Comparison of ENCODE assay signal across 32 cellular contexts in the genomic region with DNA sequence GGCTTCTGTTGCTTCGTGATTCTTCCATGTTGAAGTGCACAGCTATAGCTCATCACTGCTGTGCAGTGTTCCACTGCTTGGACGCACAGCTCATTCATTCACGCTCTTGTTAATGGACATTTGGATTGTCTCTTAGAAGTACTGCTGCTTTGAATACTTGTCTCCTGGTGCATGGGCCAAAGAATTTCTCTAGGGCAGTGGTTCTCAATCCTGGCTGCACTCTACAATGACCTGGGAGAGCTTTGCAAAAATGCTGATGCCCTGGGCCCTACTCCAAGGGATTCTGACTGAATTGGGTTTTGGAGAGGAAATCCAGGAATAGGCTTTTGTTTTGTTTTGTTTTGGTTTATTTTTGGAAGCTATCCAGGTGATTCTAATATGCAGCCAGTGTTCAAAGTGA. TPM values are rescaled to one million over a fixed set of nuclear protein-coding genes. Genes with fewer than 3 reads are reported as not detected.
"Had no signal": no experiment of that assay in that cellular context is flagged by ENCODE, and none has a peak within 500 bp of the region (broad histone marks: within the 10 kb centered on the region; RNA-seq: fewer than 3 reads in every experiment).

No MANE protein-coding gene starts in this region.

- DNase-seq: activated CD4-positive, alpha-beta memory T cell treated with anti-CD3 and anti-CD28 coated beads for 36 hours; activated CD4-positive, alpha-beta T cell treated with anti-CD3 and anti-CD28 coated beads, Interleukin-2, amount 10 ng/mL, durations not matched to agents 24 days and 14 days; activated CD4-positive, CD25-positive, alpha-beta regulatory T cell treated with anti-CD3 and anti-CD28 coated beads, Interleukin-2, amount 50 U/mL, for 72 hours; activated CD8-positive, alpha-beta memory T cell treated with anti-CD3 and anti-CD28 coated beads, Interleukin-2, amount 50 U/mL, for 4 hours; activated effector memory CD4-positive, alpha-beta T cell treated with anti-CD3 and anti-CD28 coated beads, Interleukin-2, amount 50 U/mL, for 16 hours; activated naive CD4-positive, alpha-beta T cell treated with anti-CD3 and anti-CD28 coated beads for 36 hours; activated naive CD8-positive, alpha-beta T cell treated with anti-CD3 and anti-CD28 coated beads for 36 hours; activated T-cell treated with anti-CD3 and anti-CD28 coated beads, Interleukin-2, amount 50 U/mL, for 1 hour; aorta; brain microvascular endothelial cell; endodermal cell; foreskin keratinocyte; naive thymus-derived CD4-positive, alpha-beta T cell; occipital lobe; stimulated activated CD4-positive, alpha-beta T cell treated with anti-CD3 and anti-CD28 coated beads, Interleukin-4, amount 100 ng/mL, for 24 hours; T-helper 2 cell; uterus had no signal

- ATAC-seq: esophagus mucosa; foreskin keratinocyte; naive thymus-derived CD4-positive, alpha-beta T cell; sciatic nerve; stimulated activated effector memory CD8-positive, alpha-beta T cell treated with anti-CD3 and anti-CD28 coated beads, Interleukin-12 subunit alpha, Interleukin-12 subunit beta, amount 100 ng/mL, for 72 hours had no signal

- H3K36me3 ChIP-seq: neural progenitor cell, uterus had no signal

- H3K4me3 ChIP-seq: adrenal gland, neural progenitor cell, skin epidermis, uterus had no signal

- H3K4me1 Mint-ChIP-seq: activated CD4-positive, alpha-beta T cell treated with anti-CD3 and anti-CD28 coated beads, Interleukin-2, amount 10 ng/mL, durations not matched to agents 24 days and 14 days; central memory CD8-positive, alpha-beta T cell; stimulated activated effector memory CD8-positive, alpha-beta T cell treated with anti-CD3 and anti-CD28 coated beads, Interleukin-12 subunit alpha, Interleukin-12 subunit beta, amount 100 ng/mL, for 72 hours had no signal

- H3K27me3 ChIP-seq: adrenal gland, brain microvascular endothelial cell, foreskin keratinocyte, neural progenitor cell, uterus had no signal

- H3K4me1 ChIP-seq: foreskin keratinocyte, parathyroid adenoma, uterus had no signal

- H3K27me3 Mint-ChIP-seq: activated CD4-positive, alpha-beta memory T cell treated with anti-CD3 and anti-CD28 coated beads for 36 hours; activated naive CD8-positive, alpha-beta T cell treated with anti-CD3 and anti-CD28 coated beads for 36 hours; central memory CD8-positive, alpha-beta T cell; naive thymus-derived CD4-positive, alpha-beta T cell; stimulated activated naive CD8-positive, alpha-beta T cell treated with anti-CD3 and anti-CD28 coated beads, Interleukin-15, Interleukin-2, amounts not matched to agents 100 ng/mL and 50 ng/mL, for 24 hours; type B pancreatic cell had no signal

- H3K27ac ChIP-seq: brain microvascular endothelial cell, foreskin keratinocyte, neural progenitor cell, parathyroid adenoma, skin epidermis, uterus had no signal

- H3K27ac Mint-ChIP-seq: activated CD4-positive, alpha-beta memory T cell treated with anti-CD3 and anti-CD28 coated beads for 36 hours; activated CD4-positive, alpha-beta T cell treated with anti-CD3 and anti-CD28 coated beads, Interleukin-2, amount 10 ng/mL, durations not matched to agents 24 days and 14 days; activated naive CD4-positive, alpha-beta T cell treated with anti-CD3 and anti-CD28 coated beads for 36 hours; activated naive CD8-positive, alpha-beta T cell treated with anti-CD3 and anti-CD28 coated beads for 36 hours; activated T-helper 1 cell treated with anti-CD3 and anti-CD28 coated beads, Interleukin-12 subunit alpha, Interleukin-12 subunit beta, Interleukin-2, Interleukin-4 antibody, amounts not matched to agents 30 ng/mL and 10 ng/mL and 1 ng/mL, durations not matched to agents 14 hours and 24 hours and 36 hours; dendritic cell treated with granulocyte-macrophage colony-stimulating factor and Interleukin-4, amounts not matched to agents 40 ng/mL and 50 ng/mL, for 4 days; mesothelial cell of epicardium; neural progenitor cell; stimulated activated effector memory CD8-positive, alpha-beta T cell treated with anti-CD3 and anti-CD28 coated beads, Interleukin-12 subunit alpha, Interleukin-12 subunit beta, amount 100 ng/mL, for 72 hours; stimulated activated naive CD8-positive, alpha-beta T cell treated with anti-CD3 and anti-CD28 coated beads, Interleukin-15, Interleukin-2, amounts not matched to agents 100 ng/mL and 50 ng/mL, for 24 hours; type B pancreatic cell had no signal

- H3K9me3 Mint-ChIP-seq: activated CD4-positive, alpha-beta memory T cell treated with anti-CD3 and anti-CD28 coated beads for 36 hours; activated CD4-positive, alpha-beta T cell treated with anti-CD3 and anti-CD28 coated beads, Interleukin-2, amount 10 ng/mL, durations not matched to agents 24 days and 14 days; activated naive CD4-positive, alpha-beta T cell treated with anti-CD3 and anti-CD28 coated beads for 36 hours; activated naive CD8-positive, alpha-beta T cell treated with anti-CD3 and anti-CD28 coated beads for 36 hours; activated T-helper 1 cell treated with anti-CD3 and anti-CD28 coated beads, Interleukin-12 subunit alpha, Interleukin-12 subunit beta, Interleukin-2, Interleukin-4 antibody, amounts not matched to agents 30 ng/mL and 10 ng/mL and 1 ng/mL, durations not matched to agents 14 hours and 24 hours and 36 hours; central memory CD8-positive, alpha-beta T cell; dendritic cell treated with granulocyte-macrophage colony-stimulating factor and Interleukin-4, amounts not matched to agents 40 ng/mL and 50 ng/mL, for 4 days; endodermal cell; mesothelial cell of epicardium; naive thymus-derived CD4-positive, alpha-beta T cell; neural progenitor cell; stimulated activated effector memory CD8-positive, alpha-beta T cell treated with anti-CD3 and anti-CD28 coated beads, Interleukin-12 subunit alpha, Interleukin-12 subunit beta, amount 100 ng/mL, for 72 hours; stimulated activated naive CD8-positive, alpha-beta T cell treated with anti-CD3 and anti-CD28 coated beads, Interleukin-15, Interleukin-2, amounts not matched to agents 100 ng/mL and 50 ng/mL, for 24 hours; type B pancreatic cell had no signal

- H3K9me3 ChIP-seq: adrenal gland, uterus had no signal

- H3K4me3 Mint-ChIP-seq: activated CD4-positive, alpha-beta memory T cell treated with anti-CD3 and anti-CD28 coated beads for 36 hours; activated CD4-positive, alpha-beta T cell treated with anti-CD3 and anti-CD28 coated beads, Interleukin-2, amount 10 ng/mL, durations not matched to agents 24 days and 14 days; activated naive CD4-positive, alpha-beta T cell treated with anti-CD3 and anti-CD28 coated beads for 36 hours; activated naive CD8-positive, alpha-beta T cell treated with anti-CD3 and anti-CD28 coated beads for 36 hours; activated T-helper 1 cell treated with anti-CD3 and anti-CD28 coated beads, Interleukin-12 subunit alpha, Interleukin-12 subunit beta, Interleukin-2, Interleukin-4 antibody, amounts not matched to agents 30 ng/mL and 10 ng/mL and 1 ng/mL, durations not matched to agents 14 hours and 24 hours and 36 hours; central memory CD8-positive, alpha-beta T cell; dendritic cell treated with granulocyte-macrophage colony-stimulating factor and Interleukin-4, amounts not matched to agents 40 ng/mL and 50 ng/mL, for 4 days; endodermal cell; mesothelial cell of epicardium; naive thymus-derived CD4-positive, alpha-beta T cell; neural progenitor cell; stimulated activated effector memory CD8-positive, alpha-beta T cell treated with anti-CD3 and anti-CD28 coated beads, Interleukin-12 subunit alpha, Interleukin-12 subunit beta, amount 100 ng/mL, for 72 hours; stimulated activated naive CD8-positive, alpha-beta T cell treated with anti-CD3 and anti-CD28 coated beads, Interleukin-15, Interleukin-2, amounts not matched to agents 100 ng/mL and 50 ng/mL, for 24 hours; type B pancreatic cell had no signal

RNA-seq across cellular contexts. Expression of a gene that starts 20.0 kb away (rescaled TPM):
- total RNA-seq: activated CD4-positive, alpha-beta T cell treated with anti-CD3 and anti-CD28 coated beads, Interleukin-2, amount 10 ng/mL, durations not matched to agents 24 days and 14 days; activated naive CD4-positive, alpha-beta T cell treated with anti-CD3 and anti-CD28 coated beads for 36 hours; activated naive CD8-positive, alpha-beta T cell treated with anti-CD3 and anti-CD28 coated beads for 36 hours; adrenal gland; endodermal cell; foreskin keratinocyte; glomerular endothelial cell; liver; mesothelial cell of epicardium; occipital lobe; sciatic nerve; uterus had no signal
- polyA plus RNA-seq: adrenal gland; aorta; foreskin keratinocyte; liver; naive thymus-derived CD4-positive, alpha-beta T cell had no signal

RNA-seq across cellular contexts. Expression of a gene that starts 52.3 kb away (rescaled TPM):
- total RNA-seq: activated CD4-positive, alpha-beta memory T cell treated with anti-CD3 and anti-CD28 coated beads for 36 hours; activated CD4-positive, alpha-beta T cell treated with anti-CD3 and anti-CD28 coated beads, Interleukin-2, amount 10 ng/mL, durations not matched to agents 24 days and 14 days; activated naive CD4-positive, alpha-beta T cell treated with anti-CD3 and anti-CD28 coated beads for 36 hours; activated T-helper 1 cell treated with anti-CD3 and anti-CD28 coated beads, Interleukin-12 subunit alpha, Interleukin-12 subunit beta, Interleukin-2, Interleukin-4 antibody, amounts not matched to agents 30 ng/mL and 10 ng/mL and 1 ng/mL, durations not matched to agents 14 hours and 24 hours and 36 hours; naive thymus-derived CD4-positive, alpha-beta T cell had no signal
- polyA plus RNA-seq: naive thymus-derived CD4-positive, alpha-beta T cell had no signal
